4 cellular contexts compared by ENCODE assay signal in the genomic region with DNA sequence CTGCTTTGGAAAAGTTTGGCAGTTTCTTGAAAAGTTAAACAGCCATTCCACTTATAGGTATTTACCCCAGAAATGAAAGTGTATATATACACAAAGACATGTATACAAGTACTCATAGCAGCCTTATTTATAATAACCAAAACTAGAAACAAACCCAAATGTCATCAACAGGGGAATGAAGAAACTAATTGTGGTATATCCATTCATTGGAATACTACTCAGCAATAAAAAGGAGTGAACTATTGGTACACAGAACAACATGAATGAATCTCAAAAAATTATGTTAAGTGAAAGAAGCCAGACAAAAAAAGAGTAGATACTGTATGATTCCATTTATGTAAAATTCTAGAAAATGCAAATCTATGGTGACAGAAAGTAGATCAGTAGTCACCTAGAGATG.
TF ChIP-seq lines count a peak whose summit lies in the region.

No MANE protein-coding gene starts in this region.

TF ChIP-seq in HCT116, 20 proteins besides CTCF, POLR2A, EP300 and RAD21:
- TF ChIP-seq CBX3 (IDR thresholded peaks at IDR 0.05; ENCODE audit: low read depth) (0 out of 2 replicates have a peak, but pooled peaks have one; percentile 30), EZH2phosphoT487 (IDR thresholded peaks at IDR 0.05; ENCODE audit: borderline replicate concordance) (no peak)

TF ChIP-seq in HEK293, 187 proteins besides CTCF, POLR2A, EP300 and RAD21:
- no peak for TF ChIP-seq ZNF785 (tag by site-specific recombination; IDR thresholded peaks at IDR 0.05)
- TF ChIP-seq ZNF146 (tag by site-specific recombination; IDR thresholded peaks at IDR 0.05), result peak; percentile 91
- TF ChIP-seq ZNF560 (tag by site-specific recombination; IDR thresholded peaks at IDR 0.05; ENCODE audit: borderline replicate concordance), result no peak
- peak; percentile 47 for TF ChIP-seq SETDB1 (IDR thresholded peaks at IDR 0.05; ENCODE audit: insufficient read length, low read length)

TF ChIP-seq in K562, 482 proteins besides CTCF, POLR2A, EP300 and RAD21:
- TF ChIP-seq TRIM28 (IDR thresholded peaks at IDR 0.05), result peak; percentile 77
- no peak for TF ChIP-seq SRSF3 (IDR thresholded peaks at IDR 0.05; ENCODE audit: insufficient read depth, low read length)
- TF ChIP-seq RBM25 (IDR thresholded peaks at IDR 0.05; ENCODE audit: low read depth, low read length, severe bottlenecking), result peak; percentile 71
- TF ChIP-seq CBX3 (IDR thresholded peaks at IDR 0.05; ENCODE audit: borderline replicate concordance in 1 of 2, low read length in 2 of 2), result peak in 1 of 2 experiments; percentile 70; a peak in 1 of 3 replicates
- TF ChIP-seq ZNF146 (CRISPR knock-in tag; IDR thresholded peaks at IDR 0.05; ENCODE audit: unreplicated experiment), result peak; percentile 96
- TF ChIP-seq, protein P1, sequence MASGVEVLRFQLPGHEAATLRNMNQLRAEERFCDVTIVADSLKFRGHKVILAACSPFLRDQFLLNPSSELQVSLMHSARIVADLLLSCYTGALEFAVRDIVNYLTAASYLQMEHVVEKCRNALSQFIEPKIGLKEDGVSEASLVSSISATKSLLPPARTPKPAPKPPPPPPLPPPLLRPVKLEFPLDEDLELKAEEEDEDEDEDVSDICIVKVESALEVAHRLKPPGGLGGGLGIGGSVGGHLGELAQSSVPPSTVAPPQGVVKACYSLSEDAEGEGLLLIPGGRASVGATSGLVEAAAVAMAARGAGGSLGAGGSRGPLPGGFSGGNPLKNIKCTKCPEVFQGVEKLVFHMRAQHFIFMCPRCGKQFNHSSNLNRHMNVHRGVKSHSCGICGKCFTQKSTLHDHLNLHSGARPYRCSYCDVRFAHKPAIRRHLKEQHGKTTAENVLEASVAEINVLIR (CRISPR knock-in tag; IDR thresholded peaks at IDR 0.05), result no peak
- TF ChIP-seq NFYB (IDR thresholded peaks at IDR 0.05; ENCODE audit: extremely low read depth, insufficient read length), result no peak
- TF ChIP-seq BCOR (IDR thresholded peaks at IDR 0.05), result peak; percentile 24; the same call in 1 of the 2 replicates
TF ChIP-seq in K562: peak in this region for 5.

TF ChIP-seq in HepG2, 621 proteins besides CTCF, POLR2A, EP300 and RAD21:
- TF ChIP-seq, protein P2, sequence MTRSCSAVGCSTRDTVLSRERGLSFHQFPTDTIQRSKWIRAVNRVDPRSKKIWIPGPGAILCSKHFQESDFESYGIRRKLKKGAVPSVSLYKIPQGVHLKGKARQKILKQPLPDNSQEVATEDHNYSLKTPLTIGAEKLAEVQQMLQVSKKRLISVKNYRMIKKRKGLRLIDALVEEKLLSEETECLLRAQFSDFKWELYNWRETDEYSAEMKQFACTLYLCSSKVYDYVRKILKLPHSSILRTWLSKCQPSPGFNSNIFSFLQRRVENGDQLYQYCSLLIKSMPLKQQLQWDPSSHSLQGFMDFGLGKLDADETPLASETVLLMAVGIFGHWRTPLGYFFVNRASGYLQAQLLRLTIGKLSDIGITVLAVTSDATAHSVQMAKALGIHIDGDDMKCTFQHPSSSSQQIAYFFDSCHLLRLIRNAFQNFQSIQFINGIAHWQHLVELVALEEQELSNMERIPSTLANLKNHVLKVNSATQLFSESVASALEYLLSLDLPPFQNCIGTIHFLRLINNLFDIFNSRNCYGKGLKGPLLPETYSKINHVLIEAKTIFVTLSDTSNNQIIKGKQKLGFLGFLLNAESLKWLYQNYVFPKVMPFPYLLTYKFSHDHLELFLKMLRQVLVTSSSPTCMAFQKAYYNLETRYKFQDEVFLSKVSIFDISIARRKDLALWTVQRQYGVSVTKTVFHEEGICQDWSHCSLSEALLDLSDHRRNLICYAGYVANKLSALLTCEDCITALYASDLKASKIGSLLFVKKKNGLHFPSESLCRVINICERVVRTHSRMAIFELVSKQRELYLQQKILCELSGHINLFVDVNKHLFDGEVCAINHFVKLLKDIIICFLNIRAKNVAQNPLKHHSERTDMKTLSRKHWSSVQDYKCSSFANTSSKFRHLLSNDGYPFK (CRISPR knock-in tag; IDR thresholded peaks at IDR 0.05; ENCODE audit: borderline replicate concordance), result no peak
- no peak for TF ChIP-seq MAFF (IDR thresholded peaks at IDR 0.05; ENCODE audit: low read depth, low read length)
